In the genomic region with DNA sequence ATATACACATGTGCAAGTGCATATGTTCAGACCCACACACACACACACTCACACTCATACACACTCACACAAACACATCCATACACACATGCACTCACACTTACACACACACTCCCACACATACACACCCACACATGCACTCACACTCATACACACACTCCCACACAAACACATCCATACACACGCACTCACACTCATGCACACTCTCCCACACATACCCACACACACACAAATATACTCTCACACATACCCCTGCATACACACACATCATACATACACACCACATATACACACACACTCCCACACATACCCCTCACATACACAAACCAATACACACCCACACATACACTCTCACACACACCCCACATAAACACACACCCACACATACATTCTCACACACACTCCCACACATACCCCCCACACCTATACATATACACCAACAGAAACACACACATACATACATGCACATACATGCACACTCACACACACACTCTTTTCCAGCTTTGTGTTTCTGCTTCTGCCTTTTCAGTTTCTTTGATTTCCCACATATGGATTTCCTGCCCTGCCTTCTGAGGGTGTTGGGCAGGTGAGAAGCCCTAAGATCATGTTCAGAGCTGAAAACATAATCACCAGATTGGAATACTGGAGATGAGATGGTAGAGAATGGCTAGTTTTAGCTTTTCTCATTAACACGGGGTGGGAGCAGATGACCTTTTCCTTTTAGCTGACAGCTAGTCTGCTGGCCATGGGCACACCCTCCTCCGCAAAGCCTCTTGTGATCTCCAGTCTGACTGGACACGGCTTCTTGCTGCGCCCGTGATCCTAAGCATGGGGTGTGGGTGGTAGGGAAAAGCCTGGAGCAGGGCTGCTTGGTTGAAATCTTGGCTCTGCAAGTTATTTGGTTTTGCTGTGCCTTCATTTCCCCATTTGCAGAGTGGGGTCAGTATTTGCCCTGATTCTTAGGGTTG, we compare ENCODE assay signal across 9 cellular contexts.
DNase-seq lines count a peak whose midpoint lies in the region; ATAC-seq and TF ChIP-seq lines count a peak whose summit lies in the region.
"Had no signal": no experiment of that assay in that cellular context is flagged by ENCODE, and none has a peak within 500 bp of the region (broad histone marks: within the 10 kb centered on the region; RNA-seq: fewer than 3 reads in every experiment).

No MANE protein-coding gene starts in this region.

- no TSS peak for BruUV-seq in Caco-2 (replicated peaks; lab: Mats Ljungman, UMichigan)

- ATAC-seq in HG03097 (IDR thresholded peaks at IDR 0.05; ENCODE audit: low FRiP score, unreplicated experiment) = peak; percentile 5
- peak; percentile 1 for ATAC-seq in activated T-helper 17 cell treated with anti-CD3 and anti-CD28 coated beads, Interleukin-2, amount 50 U/mL, for 72 hours (replicated peaks)
- no peak for ATAC-seq in memory B cell (ENCODE audit: low read depth)
- no peak for ATAC-seq in HG03521 (IDR thresholded peaks at IDR 0.05; ENCODE audit: unreplicated experiment)

- peaks cover 10% of the 10 kb centered on the region for H3K4me1 ChIP-seq in Caco-2

- no peaks in the 10 kb centered on the region for H3K36me3 ChIP-seq in Caco-2 (ENCODE audit: control insufficient read depth, insufficient read depth, low read length)

- no peaks in the 10 kb centered on the region for H3K27me3 ChIP-seq in Caco-2 (replicated peaks; ENCODE audit: control insufficient read depth, insufficient read depth, low read length)

- H3K36me3 Mint-ChIP-seq in activated T-helper 17 cell treated with anti-CD3 and anti-CD28 coated beads, Interleukin-2, amount 50 U/mL, for 72 hours (ENCODE audit: low read depth) = peaks cover 6% of the 10 kb centered on the region
- H3K36me3 Mint-ChIP-seq in memory B cell (peaks cover 3% of the 10 kb centered on the region), Caco-2 (ENCODE audit: insufficient read depth, unreplicated experiment) (no peaks in the 10 kb centered on the region)

- peaks cover 49% of the 10 kb centered on the region for H3K4me1 Mint-ChIP-seq in activated T-helper 17 cell treated with anti-CD3 and anti-CD28 coated beads, Interleukin-2, amount 50 U/mL, for 72 hours
- peaks cover 34% of the 10 kb centered on the region for H3K4me1 Mint-ChIP-seq in memory B cell
- H3K4me1 Mint-ChIP-seq in Caco-2 (ENCODE audit: low read depth, unreplicated experiment) = peaks cover 8% of the 10 kb centered on the region

- CTCF ChIA-PET in Caco-2 (lab: Charles Lee) = no interaction called here

- no peaks in the 10 kb centered on the region for H3K27me3 Mint-ChIP-seq in activated T-helper 17 cell treated with anti-CD3 and anti-CD28 coated beads, Interleukin-2, amount 50 U/mL, for 72 hours
- H3K27me3 Mint-ChIP-seq in memory B cell (no peaks in the 10 kb centered on the region), Caco-2 (ENCODE audit: insufficient read depth, unreplicated experiment) (no peaks in the 10 kb centered on the region)

- intact Hi-C loops in Caco-2 (cut with micrococcal nuclease; ENCODE audit: unreplicated experiment) = loop anchor here (10.0 kb wide), 1 partner anchor 284 kb away; the partner anchor contains the start of gene SLC41A2

- DNase-seq in A172 (ENCODE audit: low spot score) (peak; percentile 21), memory B cell (ENCODE audit: low spot score in 2 of 2) (no peak), Caco-2 (no peak), DMS79 treated with DMSO at 0.1 percent for 48 hours (lab: John Stamatoyannopoulos, UW) (no peak)
- DNase-seq in stimulated activated CD4-positive, alpha-beta T cell treated with anti-CD3 and anti-CD28 coated beads, Interleukin-2, amount 100 ng/mL, for 24 hours = no peak
- DNase-seq: NCI-H524 had no signal

- no peaks in the 10 kb centered on the region for H3K9me3 ChIP-seq in Caco-2

- H3K4me3 ChIP-seq in Caco-2 (ENCODE audit: low read depth, low read length) = no peak overlapping the region

- POLR2A ChIA-PET in Caco-2 (lab: Charles Lee) = no interaction called here

- no peaks in the 10 kb centered on the region for H3K9me3 Mint-ChIP-seq in activated T-helper 17 cell treated with anti-CD3 and anti-CD28 coated beads, Interleukin-2, amount 50 U/mL, for 72 hours
- H3K9me3 Mint-ChIP-seq in memory B cell (no peaks in the 10 kb centered on the region), Caco-2 (ENCODE audit: unreplicated experiment) (no peaks in the 10 kb centered on the region)

- no peak for TF ChIP-seq CTCF in Caco-2 (IDR thresholded peaks at IDR 0.05; ENCODE audit: insufficient read depth in 1 of 2, low read depth in 1 of 2, low read length in 1 of 2, severe bottlenecking in 1 of 2, unreplicated experiment in 1 of 2)

- H3K4me3 Mint-ChIP-seq in activated T-helper 17 cell treated with anti-CD3 and anti-CD28 coated beads, Interleukin-2, amount 50 U/mL, for 72 hours = peak overlapping the region; percentile 69
- H3K4me3 Mint-ChIP-seq in memory B cell (peak overlapping the region; percentile 2), Caco-2 (ENCODE audit: unreplicated experiment) (no peak overlapping the region)

- H3K27ac Mint-ChIP-seq in activated T-helper 17 cell treated with anti-CD3 and anti-CD28 coated beads, Interleukin-2, amount 50 U/mL, for 72 hours = peak overlapping the region; percentile 91
- H3K27ac Mint-ChIP-seq in memory B cell = peak overlapping the region; percentile 88
- H3K27ac Mint-ChIP-seq in Caco-2 (ENCODE audit: unreplicated experiment) = no peak overlapping the region

Comparison
In these comparisons a context has a peak if more than half of its experiments do, and no peak if none do; other contexts are left out.
1. ATAC-seq: peak in HG03097 (single experiment) and activated T-helper 17 cell treated with anti-CD3 and anti-CD28 coated beads, Interleukin-2, amount 50 U/mL, for 72 hours (single experiment); none in memory B cell (single experiment) and HG03521 (single experiment).